6 cellular contexts compared by ENCODE assay signal in genomic region chr7:5713913-5714219, GRCh38.
DNase-seq lines count a peak whose midpoint lies in the region; ATAC-seq and TF ChIP-seq lines count a peak whose summit lies in the region.
"Not testable (repeated sequence)": the region's sequence is repeated elsewhere in the genome, so short reads cannot be mapped to it uniquely, and the experiment has no call there.

No MANE protein-coding gene starts in this region.

- not testable (repeated sequence) for H3K4me1 Mint-ChIP-seq in T-helper 17 cell; effector memory CD8-positive, alpha-beta T cell (ENCODE audit: low read depth in 2 of 2)
- H3K4me1 Mint-ChIP-seq in activated naive CD8-positive, alpha-beta T cell treated with anti-CD3 and anti-CD28 coated beads for 36 hours, result peaks cover 13% of the 10 kb centered on the region

- not testable (repeated sequence) for H3K4me3 Mint-ChIP-seq in T-helper 17 cell; activated naive CD8-positive, alpha-beta T cell treated with anti-CD3 and anti-CD28 coated beads for 36 hours; effector memory CD8-positive, alpha-beta T cell

- not testable (repeated sequence) for H3K9me3 Mint-ChIP-seq in activated naive CD8-positive, alpha-beta T cell treated with anti-CD3 and anti-CD28 coated beads for 36 hours; effector memory CD8-positive, alpha-beta T cell

- H3K36me3 ChIP-seq in mucosa of descending colon (ENCODE audit: low read depth), result not testable (repeated sequence)

- not testable (repeated sequence) for H3K9me3 ChIP-seq in T-helper 17 cell (ENCODE audit: control insufficient read depth, low read length, poor library complexity, severe bottlenecking); mucosa of descending colon

- not testable (repeated sequence) for H3K4me3 ChIP-seq in mucosa of descending colon

- not testable (repeated sequence) for H3K4me1 ChIP-seq in mucosa of descending colon (ENCODE audit: low read depth)

- H3K27me3 Mint-ChIP-seq in T-helper 17 cell; activated naive CD8-positive, alpha-beta T cell treated with anti-CD3 and anti-CD28 coated beads for 36 hours; effector memory CD8-positive, alpha-beta T cell: not testable (repeated sequence)

- DNase-seq in EH (ENCODE audit: low read depth), result peak; percentile 11
- not testable (repeated sequence) for DNase-seq in T-helper 17 cell; activated naive CD8-positive, alpha-beta T cell treated with anti-CD3 and anti-CD28 coated beads for 36 hours; effector memory CD8-positive, alpha-beta T cell; left lobe of liver (ENCODE audit: low spot score); mucosa of descending colon

- intact Hi-C loops in mucosa of descending colon (cut with DNase I, micrococcal nuclease), result not testable (repeated sequence)

- H3K36me3 Mint-ChIP-seq in T-helper 17 cell (ENCODE audit: low read depth), result not testable (repeated sequence)
- H3K36me3 Mint-ChIP-seq in activated naive CD8-positive, alpha-beta T cell treated with anti-CD3 and anti-CD28 coated beads for 36 hours, result peaks cover 24% of the 10 kb centered on the region
- peaks cover 90% of the 10 kb centered on the region for H3K36me3 Mint-ChIP-seq in effector memory CD8-positive, alpha-beta T cell (ENCODE audit: insufficient read depth)

- ATAC-seq in T-helper 17 cell; effector memory CD8-positive, alpha-beta T cell (replicated peaks): not testable (repeated sequence)
- ATAC-seq in left lobe of liver (peak; percentile 37), mucosa of descending colon (peak; percentile 47)

- H3K27ac Mint-ChIP-seq in T-helper 17 cell, result peak overlapping the region; percentile 54
- peak overlapping the region; percentile 29 for H3K27ac Mint-ChIP-seq in activated naive CD8-positive, alpha-beta T cell treated with anti-CD3 and anti-CD28 coated beads for 36 hours
- peak overlapping the region; percentile 44 to 70 for H3K27ac Mint-ChIP-seq in effector memory CD8-positive, alpha-beta T cell

- not testable (repeated sequence) for TF ChIP-seq CTCF in mucosa of descending colon (IDR thresholded peaks at IDR 0.05)
